23 cellular contexts compared by ENCODE assay signal in genomic region chr14:84591827-84592540, GRCh38.
DNase-seq lines count a peak whose midpoint lies in the region; ATAC-seq, FAIRE-seq and TF ChIP-seq lines count a peak whose summit lies in the region.
"Had no signal": no experiment of that assay in that cellular context is flagged by ENCODE, and none has a peak within 500 bp of the region (broad histone marks: within the 10 kb centered on the region; RNA-seq: fewer than 3 reads in every experiment).

No MANE protein-coding gene starts in this region.

- no peaks in the 10 kb centered on the region for H3K23me2 ChIP-seq in H1 (ENCODE audit: low read depth, low read length)

- no peak overlapping the region for H3K4ac ChIP-seq in H1 (replicated peaks; ENCODE audit: insufficient read length, low read depth, low read length)

- DNase-seq in COR-L47 (lab: John Stamatoyannopoulos, UW) (peak; percentile 92), NCI-H128 (lab: John Stamatoyannopoulos, UW; ENCODE audit: unreplicated experiment) (peak; percentile 39), NCI-H510A treated with DMSO at 0.1 percent for 48 hours (lab: John Stamatoyannopoulos, UW) (peak; percentile 43), H1 (ENCODE audit: low read depth in 1 of 2, low spot score in 2 of 2) (no peak), H54 (ENCODE audit: insufficient read length, low spot score) (no peak), OCI-LY7 (ENCODE audit: low spot score) (no peak), GF-D8 (lab: John Stamatoyannopoulos, UW) (no peak)
- DNase-seq: activated naive CD4-positive, alpha-beta T cell treated with anti-CD3 and anti-CD28 coated beads, Interleukin-2, amount 50 U/mL, for 16 hours; activated T-cell treated with anti-CD3 and anti-CD28 coated beads, Interleukin-2, amount 50 U/mL, for 72 hours; CD4-positive, CD25-positive, alpha-beta regulatory T cell; DMS79 treated with DMSO at 0.1 percent for 48 hours; effector memory CD4-positive, alpha-beta T cell; H7; KG1; naive B cell; NCI-H446; stimulated activated naive CD4-positive, alpha-beta T cell had no signal

- H3K56ac ChIP-seq in H1 (replicated peaks; ENCODE audit: insufficient read length, low read depth, low read length) = no peak overlapping the region

- intact Hi-C loops in OCI-LY7 (cut with micrococcal nuclease; ENCODE audit: unreplicated experiment) = no loop called here

- no peaks in the 10 kb centered on the region for H3K36me3 ChIP-seq in H1 (ENCODE audit: control insufficient read depth in 2 of 4, insufficient read depth in 4 of 4, low read length in 3 of 4)
- no peaks in the 10 kb centered on the region for H3K36me3 ChIP-seq in OCI-LY7 (ENCODE audit: insufficient read depth, low read length)
- H3K36me3 ChIP-seq: ascending aorta, esophagus muscularis mucosa had no signal

- peak overlapping the region; percentile 4; the same call in 1 of the 2 replicates for H2BK12ac ChIP-seq in H1 (ENCODE audit: low read depth, low read length)

- no peak overlapping the region for H4K8ac ChIP-seq in H1 (ENCODE audit: extremely low read depth, insufficient read depth, low read length)

- H4K20me1 ChIP-seq in H1 (replicated peaks in 1 of 2; ENCODE audit: control insufficient read depth in 1 of 2, insufficient read depth in 2 of 2, low read length in 2 of 2) (no peaks in the 10 kb centered on the region), OCI-LY7 (ENCODE audit: insufficient read depth, low read length) (no peaks in the 10 kb centered on the region)

- H3K4me2 ChIP-seq in H1 (ENCODE audit: insufficient read depth in 1 of 2, low read depth in 2 of 2, low read length in 2 of 2) (no peak overlapping the region), OCI-LY7 (ENCODE audit: low read length) (no peak overlapping the region)

- CTCF ChIA-PET in H1 (lab: Charles Lee; ENCODE audit: partially characterized antibody) (no interaction called here), OCI-LY7 (lab: Charles Lee; ENCODE audit: unreplicated experiment) (no interaction called here)

- no peaks in the 10 kb centered on the region for H3K79me2 ChIP-seq in H1 (ENCODE audit: control insufficient read depth in 1 of 2, insufficient read depth in 2 of 2, low read length in 2 of 2)
- no peaks in the 10 kb centered on the region for H3K79me2 ChIP-seq in OCI-LY7 (ENCODE audit: insufficient read depth, low read depth, low read length)

- H4K5ac ChIP-seq in H1 (ENCODE audit: insufficient read length, low read depth, low read length) = no peak overlapping the region

- H3K4me1 ChIP-seq in H1 (replicated peaks in 1 of 4; ENCODE audit: control insufficient read depth in 3 of 4, insufficient read depth in 4 of 4, low read length in 3 of 4) = peaks cover 0 to 5% (median 2%) of the 10 kb centered on the region in 4 experiments; a peak in 2 of 7 replicates
- no peaks in the 10 kb centered on the region for H3K4me1 ChIP-seq in OCI-LY7 (ENCODE audit: insufficient read depth, low read length, poor library complexity, severe bottlenecking)
- H3K4me1 ChIP-seq: ascending aorta, esophagus muscularis mucosa had no signal

- TF ChIP-seq CTCF in H1 (IDR thresholded peaks at IDR 0.05; ENCODE audit: control extremely low read depth in 1 of 3, insufficient read depth in 1 of 3, low read depth in 1 of 3, low read length in 3 of 3) = no peak
- no peak for TF ChIP-seq CTCF in OCI-LY7 (conservative IDR thresholded peaks at IDR 0.05; ENCODE audit: low read length)

- H3K9me3 ChIP-seq in H1 (ENCODE audit: insufficient read depth in 2 of 2, low read depth in 1 of 2, low read length in 1 of 2) (no peaks in the 10 kb centered on the region), OCI-LY7 (ENCODE audit: low read length) (no peaks in the 10 kb centered on the region)
- H3K9me3 ChIP-seq: ascending aorta, esophagus muscularis mucosa had no signal

- no TSS peak for BruUV-seq in OCI-LY7 (replicated peaks; lab: Mats Ljungman, UMichigan)

- no peak overlapping the region for H3K27ac ChIP-seq in H1 (ENCODE audit: low read depth, low read length)
- H3K27ac ChIP-seq in OCI-LY7 (ENCODE audit: low read depth, low read length, poor library complexity, severe bottlenecking) = no peak overlapping the region
- H3K27ac ChIP-seq: ascending aorta, esophagus muscularis mucosa had no signal

- no peak overlapping the region; the same call in 1 of the 2 replicates for H3K18ac ChIP-seq in H1 (ENCODE audit: extremely low read depth, low read length)

- ATAC-seq in HG02884 (IDR thresholded peaks at IDR 0.05; ENCODE audit: unreplicated experiment) = no peak
- ATAC-seq: activated T-cell treated with anti-CD3 and anti-CD28 coated beads, Interleukin-2, amount 50 U/mL, for 72 hours; sciatic nerve had no signal

- no peak for TF ChIP-seq POLR2A in H1 (IDR thresholded peaks at IDR 0.05; ENCODE audit: control extremely low read depth in 1 of 2, low read depth in 2 of 2, low read length in 2 of 2)
- TF ChIP-seq POLR2A in H54 (IDR thresholded peaks at IDR 0.05; ENCODE audit: low read depth, low read length) = no peak

- H2BK20ac ChIP-seq in H1 (ENCODE audit: low read length) = no peak overlapping the region; the same call in 1 of the 2 replicates

- H3K27me3 ChIP-seq in H1 (replicated peaks in 1 of 4; ENCODE audit: control insufficient read depth in 3 of 4, extremely low read depth in 1 of 4, insufficient read depth in 3 of 4, low read length in 3 of 4) = no peaks in the 10 kb centered on the region
- H3K27me3 ChIP-seq: ascending aorta, esophagus muscularis mucosa had no signal

- WGBS in H1 (ENCODE audit: extremely low coverage in 1 of 2, insufficient coverage in 1 of 2, insufficient read length in 1 of 2, insufficient replicate concordance in 2 of 2, low coverage in 1 of 2, low lambda C conversion rate in 2 of 2, missing lambda C conversion rate in 1 of 2), 2 experiments = 90% methylated on average over 11 of the region's 11 CpGs; no CpG with 5 or more reads in 1 of the 2 experiments

- TF ChIP-seq RAD21 in H1 (IDR thresholded peaks at IDR 0.05 in 1 of 2, conservative IDR thresholded peaks at IDR 0.05 in 1 of 2; ENCODE audit: low read depth in 2 of 2, low read length in 2 of 2) = no peak

- no peak overlapping the region for H2AK5ac ChIP-seq in H1 (ENCODE audit: low read depth, low read length)

- POLR2A ChIA-PET in H1 (lab: Charles Lee; ENCODE audit: partially characterized antibody) (no interaction called here), OCI-LY7 (lab: Charles Lee) (no interaction called here)

- H2AFZ ChIP-seq in H1 (ENCODE audit: low read length) (peak overlapping the region; percentile 34; the same call in 1 of the 2 replicates), OCI-LY7 (ENCODE audit: low read length) (no peak overlapping the region)

- H3K79me1 ChIP-seq in H1 (ENCODE audit: low read depth, low read length) = no peaks in the 10 kb centered on the region

- H2BK5ac ChIP-seq in H1 (ENCODE audit: low read depth, low read length) = no peak overlapping the region

- no peak overlapping the region for H2BK120ac ChIP-seq in H1 (replicated peaks; ENCODE audit: low read depth, low read length)

- H3K14ac ChIP-seq in H1 (ENCODE audit: insufficient read length) = no peak overlapping the region

- no peak overlapping the region for H3K23ac ChIP-seq in H1 (ENCODE audit: insufficient read length)

- no peak for FAIRE-seq in H1 (lab: Jason Lieb, UNC)
- no peak for FAIRE-seq in H54 (lab: Jason Lieb, UNC)
- FAIRE-seq: GM12892, TTC549 had no signal

- H4K91ac ChIP-seq in H1 (replicated peaks; ENCODE audit: insufficient read length, low read length) = no peak overlapping the region

- H2BK15ac ChIP-seq in H1 (ENCODE audit: low read length) = no peak overlapping the region

- H3K9ac ChIP-seq in H1 (replicated peaks in 1 of 4; ENCODE audit: extremely low read depth in 1 of 4, low read depth in 3 of 4, low read length in 3 of 4) = no peak overlapping the region

- H3K9me2 ChIP-seq in OCI-LY7 (ENCODE audit: insufficient read depth, low read length) = no peaks in the 10 kb centered on the region

- H3K4me3 ChIP-seq in H1 (ENCODE audit: extremely low read depth in 1 of 4, insufficient read depth in 2 of 4, low read depth in 3 of 4, low read length in 4 of 4) = no peak overlapping the region
- H3K4me3 ChIP-seq in OCI-LY7 (ENCODE audit: low read depth, low read length, poor library complexity, severe bottlenecking) = no peak overlapping the region
- H3K4me3 ChIP-seq: ascending aorta, esophagus muscularis mucosa had no signal

- no peak for TF ChIP-seq EP300 in H1 (IDR thresholded peaks at IDR 0.05; ENCODE audit: borderline replicate concordance in 1 of 2, low read depth in 2 of 2, low read length in 2 of 2)

TF ChIP-seq in H1, 55 proteins besides CTCF, POLR2A, EP300 and RAD21 (continues in another document):
- no peak for TF ChIP-seq RFX5 (IDR thresholded peaks at IDR 0.05; ENCODE audit: borderline replicate concordance, low read depth, low read length)
- no peak for TF ChIP-seq CTBP2 (IDR thresholded peaks at IDR 0.05; ENCODE audit: borderline replicate concordance, insufficient read depth, insufficient read length, low read length)
- no peak for TF ChIP-seq EZH2 (IDR thresholded peaks at IDR 0.05; ENCODE audit: low read depth, low read length, severe bottlenecking)
- TF ChIP-seq PHF8 (conservative IDR thresholded peaks at IDR 0.05; ENCODE audit: low read depth, low read length) = no peak
- no peak for TF ChIP-seq SIRT6 (IDR thresholded peaks at IDR 0.05; ENCODE audit: low read length)
- no peak for TF ChIP-seq POLR2AphosphoS5 (IDR thresholded peaks at IDR 0.05; ENCODE audit: low read depth, low read length)
- no peak for TF ChIP-seq ATF2 (IDR thresholded peaks at IDR 0.05; ENCODE audit: low read length)
- TF ChIP-seq EGR1 (IDR thresholded peaks at IDR 0.05; ENCODE audit: borderline replicate concordance, low read depth, low read length) = no peak
- no peak for TF ChIP-seq FOSL1 (IDR thresholded peaks at IDR 0.05; ENCODE audit: insufficient read depth, low read depth, low read length)
- no peak for TF ChIP-seq SRF (IDR thresholded peaks at IDR 0.05; ENCODE audit: low read depth, low read length)
- no peak for TF ChIP-seq SP1 (IDR thresholded peaks at IDR 0.05; ENCODE audit: low read depth, low read length)
- TF ChIP-seq JUN (IDR thresholded peaks at IDR 0.05; ENCODE audit: low read depth, low read length) = no peak
- TF ChIP-seq, protein P1, sequence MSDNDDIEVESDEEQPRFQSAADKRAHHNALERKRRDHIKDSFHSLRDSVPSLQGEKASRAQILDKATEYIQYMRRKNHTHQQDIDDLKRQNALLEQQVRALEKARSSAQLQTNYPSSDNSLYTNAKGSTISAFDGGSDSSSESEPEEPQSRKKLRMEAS (IDR thresholded peaks at IDR 0.05) = no peak

Comparison
In these comparisons a context has a peak if more than half of its experiments do, and no peak if none do; other contexts are left out.
1. DNase-seq: peak in COR-L47 (single experiment), NCI-H128 (single experiment) and NCI-H510A treated with DMSO at 0.1 percent for 48 hours (single experiment); none in H1 (0 of 2), H54 (single experiment), OCI-LY7 (single experiment) and GF-D8 (single experiment).